In the genomic region with DNA sequence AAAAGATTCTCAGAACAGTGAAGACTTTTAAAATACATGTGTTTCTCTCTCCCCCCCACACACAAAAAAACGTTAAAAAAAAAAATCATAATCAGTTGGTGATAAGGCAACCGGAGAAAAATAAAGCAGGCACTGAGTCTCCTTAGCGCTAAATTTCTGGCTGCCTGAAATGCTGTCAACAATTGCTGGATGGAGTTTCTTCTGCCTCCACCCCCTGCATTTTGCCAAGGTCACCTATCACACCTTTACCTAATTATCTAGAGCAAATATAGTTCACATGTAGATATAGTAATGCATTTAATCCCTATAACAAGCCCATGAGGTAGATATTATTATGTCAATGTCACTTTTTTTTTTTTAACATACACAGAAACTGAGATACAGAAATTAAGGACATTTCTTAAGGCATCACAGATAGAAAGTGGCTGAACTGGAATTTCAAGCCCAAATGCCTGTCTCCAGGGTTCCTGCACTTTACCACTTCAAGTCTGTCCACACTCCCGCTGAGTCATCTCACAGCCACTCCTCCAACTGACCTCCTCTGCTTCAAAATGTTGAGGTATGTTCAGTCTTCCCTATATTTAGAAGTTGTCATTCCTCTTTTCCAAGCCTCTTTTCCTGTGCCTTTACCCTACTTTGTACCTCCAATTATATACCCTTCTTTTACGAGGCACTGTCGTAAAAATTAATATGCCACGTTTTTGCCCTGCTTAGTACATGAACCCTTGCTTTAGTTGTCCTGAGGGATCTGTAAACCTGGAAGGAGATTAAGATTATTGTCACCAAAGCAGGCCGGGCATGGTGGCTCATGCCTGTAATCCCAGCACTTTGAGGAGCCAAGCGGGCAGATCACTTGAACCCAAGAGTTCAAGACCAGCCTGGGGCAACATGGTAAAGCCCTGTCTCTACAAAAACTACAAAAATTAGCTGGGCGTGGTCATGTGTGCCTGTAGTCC, we compare ENCODE assay signal across 12 cellular contexts.
DNase-seq lines count a peak whose midpoint lies in the region; ATAC-seq and TF ChIP-seq lines count a peak whose summit lies in the region.
"Had no signal": no experiment of that assay in that cellular context is flagged by ENCODE, and none has a peak within 500 bp of the region (broad histone marks: within the 10 kb centered on the region; RNA-seq: fewer than 3 reads in every experiment).

No MANE protein-coding gene starts in this region.

- no peak overlapping the region for H3K4me3 ChIP-seq in smooth muscle cell
- H3K4me3 ChIP-seq: heart left ventricle, ovary had no signal

- H2AFZ ChIP-seq in smooth muscle cell (ENCODE audit: low read depth), result no peak overlapping the region

- no peaks in the 10 kb centered on the region for H3K79me2 ChIP-seq in smooth muscle cell (ENCODE audit: low read depth)

- peaks cover 0 to under 1% of the 10 kb centered on the region in 2 donors for H3K4me1 Mint-ChIP-seq in immature natural killer cell
- H3K4me1 Mint-ChIP-seq in natural killer cell, result peaks cover 0 to 5% of the 10 kb centered on the region in 2 donors

- H3K27me3 Mint-ChIP-seq in immature natural killer cell (ENCODE audit: low read depth in 3 of 3), result no peaks in the 10 kb centered on the region
- no peaks in the 10 kb centered on the region for H3K27me3 Mint-ChIP-seq in natural killer cell (ENCODE audit: low read depth in 2 of 2)
- H3K27me3 Mint-ChIP-seq: central memory CD8-positive, alpha-beta T cell had no signal

- H3K9me3 ChIP-seq in smooth muscle cell (replicated peaks; ENCODE audit: low read depth), result no peaks in the 10 kb centered on the region
- H3K9me3 ChIP-seq: ovary had no signal

- H4K20me1 ChIP-seq in smooth muscle cell (ENCODE audit: low read depth), result no peaks in the 10 kb centered on the region

- no peaks in the 10 kb centered on the region for H3K4me1 ChIP-seq in smooth muscle cell (ENCODE audit: low read depth)
- H3K4me1 ChIP-seq: heart left ventricle had no signal

- H3K36me3 ChIP-seq in smooth muscle cell (ENCODE audit: low read depth), result no peaks in the 10 kb centered on the region
- H3K36me3 ChIP-seq: heart left ventricle, ovary had no signal

- intact Hi-C loops in left ventricle myocardium superior (cut with micrococcal nuclease) (no loop called here), natural killer cell (cut with micrococcal nuclease) (no loop called here)

- H3K4me3 Mint-ChIP-seq in immature natural killer cell (no peak overlapping the region), natural killer cell (no peak overlapping the region)
- H3K4me3 Mint-ChIP-seq: central memory CD8-positive, alpha-beta T cell had no signal

- 43% methylated on average over 10 of the region's 10 CpGs for WGBS in smooth muscle cell (ENCODE audit: low lambda C conversion rate)

- peak overlapping the region; percentile 72 for H3K27ac ChIP-seq in smooth muscle cell (ENCODE audit: low read depth)
- H3K27ac ChIP-seq: heart left ventricle, ovary had no signal

- peaks cover 5% of the 10 kb centered on the region for H3K27me3 ChIP-seq in smooth muscle cell (ENCODE audit: low read depth)
- H3K27me3 ChIP-seq: heart left ventricle, ovary had no signal

- no peak overlapping the region for H3K9ac ChIP-seq in smooth muscle cell (ENCODE audit: low read depth)

- peak; percentile 70 for ATAC-seq in left ventricle myocardium superior
- no peak for ATAC-seq in natural killer cell

- H3K9me3 Mint-ChIP-seq in immature natural killer cell (no peaks in the 10 kb centered on the region), natural killer cell (no peaks in the 10 kb centered on the region)
- H3K9me3 Mint-ChIP-seq: central memory CD8-positive, alpha-beta T cell had no signal

- TF ChIP-seq CTCF in smooth muscle cell (IDR thresholded peaks at IDR 0.05; ENCODE audit: borderline replicate concordance, insufficient read depth, poor library complexity, severe bottlenecking), result no peak
- no peak for TF ChIP-seq CTCF in natural killer cell (IDR thresholded peaks at IDR 0.05)

- H3K4me2 ChIP-seq in smooth muscle cell, result peak overlapping the region; percentile 40

- no peaks in the 10 kb centered on the region for H3K36me3 Mint-ChIP-seq in immature natural killer cell
- no peaks in the 10 kb centered on the region for H3K36me3 Mint-ChIP-seq in natural killer cell

- H3K27ac Mint-ChIP-seq in immature natural killer cell (no peak overlapping the region), natural killer cell (no peak overlapping the region)

- no peaks in the 10 kb centered on the region for H3F3A ChIP-seq in smooth muscle cell (ENCODE audit: low read depth)

- DNase-seq in GM03348 (ENCODE audit: low spot score), result peak; percentile 32
- peak; percentile 16 for DNase-seq in RKO (ENCODE audit: low spot score)
- DNase-seq in left ventricle myocardium superior, result no peak
- DNase-seq in smooth muscle cell (lab: John Stamatoyannopoulos, UW; ENCODE audit: unreplicated experiment), result no peak
- no peak for DNase-seq in immature natural killer cell
- no peak for DNase-seq in dedifferentiated amniotic fluid mesenchymal stem cell (ENCODE audit: extremely low spot score)
- no peak for DNase-seq in natural killer cell
- DNase-seq: activated CD8-positive, alpha-beta memory T cell treated with anti-CD3 and anti-CD28 coated beads, Interleukin-2, amount 50 U/mL, for 4 hours; GF-D8; heart left ventricle; ovary had no signal

Comparison
In these comparisons a context has a peak if more than half of its experiments do, and no peak if none do; other contexts are left out.
1. DNase-seq: peak in GM03348 (single experiment) and RKO (single experiment); none in left ventricle myocardium superior (single experiment), smooth muscle cell (single experiment), immature natural killer cell (0 of 3), dedifferentiated amniotic fluid mesenchymal stem cell (single experiment) and natural killer cell (single experiment).